Comparison of ENCODE assay signal across 14 cellular contexts in genomic region chr5:37112383-37112991, GRCh38.
DNase-seq lines count a peak whose midpoint lies in the region; ATAC-seq and TF ChIP-seq lines count a peak whose summit lies in the region.
"Had no signal": no experiment of that assay in that cellular context is flagged by ENCODE, and none has a peak within 500 bp of the region (broad histone marks: within the 10 kb centered on the region; RNA-seq: fewer than 3 reads in every experiment).

No MANE protein-coding gene starts in this region.

- intact Hi-C loops in activated CD8-positive, alpha-beta T cell treated with anti-CD3 and anti-CD28 coated beads for 36 hours (cut with micrococcal nuclease), result no loop called here

- ATAC-seq in activated T-cell treated with anti-CD3 and anti-CD28 coated beads, Interleukin-2, amount 50 U/mL, for 4 hours, result peak; percentile 17 to 47
- ATAC-seq in HG02981 (IDR thresholded peaks at IDR 0.05; ENCODE audit: unreplicated experiment), result peak; percentile 34
- ATAC-seq in activated CD8-positive, alpha-beta T cell treated with anti-CD3 and anti-CD28 coated beads for 36 hours, result peak; percentile 41
- ATAC-seq: K562, right lobe of liver had no signal

- no peaks in the 10 kb centered on the region for H4K20me1 ChIP-seq in GM23248 (ENCODE audit: insufficient read depth)

- H3K36me3 Mint-ChIP-seq in activated T-cell treated with anti-CD3 and anti-CD28 coated beads, Interleukin-2, amount 50 U/mL, for 4 hours (ENCODE audit: insufficient read depth), result peaks cover 26% of the 10 kb centered on the region
- H3K36me3 Mint-ChIP-seq in activated CD8-positive, alpha-beta T cell treated with anti-CD3 and anti-CD28 coated beads for 36 hours (ENCODE audit: low read depth), result peaks cover 36% of the 10 kb centered on the region

- peaks cover 38% of the 10 kb centered on the region for H3K4me1 ChIP-seq in thymus (ENCODE audit: control insufficient read depth, insufficient read depth, low read length)
- no peaks in the 10 kb centered on the region for H3K4me1 ChIP-seq in GM23248 (ENCODE audit: insufficient read depth)
- H3K4me1 ChIP-seq: breast epithelium, right lobe of liver had no signal

- H3K4me3 ChIP-seq in thymus (ENCODE audit: low read length) (peak overlapping the region; percentile 35), GM23248 (no peak overlapping the region)
- H3K4me3 ChIP-seq: breast epithelium, K562, right lobe of liver, SK-N-MC had no signal

- no peaks in the 10 kb centered on the region for H3F3A ChIP-seq in GM23248 (ENCODE audit: insufficient read depth)

- H3K9me2 ChIP-seq in GM23248 (ENCODE audit: insufficient read depth), result no peaks in the 10 kb centered on the region

- no peak overlapping the region for H2AFZ ChIP-seq in GM23248

- peak overlapping the region; percentile 4 for H3K27ac Mint-ChIP-seq in activated CD8-positive, alpha-beta T cell treated with anti-CD3 and anti-CD28 coated beads for 36 hours

- POLR2A ChIA-PET in activated CD8-positive, alpha-beta T cell treated with anti-CD3 and anti-CD28 coated beads for 36 hours (lab: Charles Lee), result interaction anchor here (1.0 kb wide), 1 partner anchor 136 kb away, joined by 3 read pairs; the partner anchor contains the start of gene CPLANE1

- H3K4me2 ChIP-seq in GM23248 (ENCODE audit: unreplicated experiment), result no peak overlapping the region

- H3K27me3 Mint-ChIP-seq in activated T-cell treated with anti-CD3 and anti-CD28 coated beads, Interleukin-2, amount 50 U/mL, for 4 hours (ENCODE audit: low read depth), result no peaks in the 10 kb centered on the region
- peaks cover 4% of the 10 kb centered on the region for H3K27me3 Mint-ChIP-seq in activated CD8-positive, alpha-beta T cell treated with anti-CD3 and anti-CD28 coated beads for 36 hours

- H3K9me3 ChIP-seq in thymus (ENCODE audit: control insufficient read depth) (no peaks in the 10 kb centered on the region), GM23248 (ENCODE audit: low read depth) (no peaks in the 10 kb centered on the region)
- H3K9me3 ChIP-seq: breast epithelium, right lobe of liver had no signal

- no peak overlapping the region for H3K9ac ChIP-seq in GM23248

- H3K27ac ChIP-seq in thymus (ENCODE audit: low read depth) (peak overlapping the region; percentile 80), GM23248 (no peak overlapping the region)
- H3K27ac ChIP-seq: breast epithelium, right lobe of liver, SK-N-MC had no signal

- in situ Hi-C loops in GM23248 (cut with MboI), result no loop called here

- no peaks in the 10 kb centered on the region for H3K79me2 ChIP-seq in GM23248 (ENCODE audit: insufficient read depth)

- DNase-seq in activated T-cell treated with anti-CD3 and anti-CD28 coated beads, Interleukin-2, amount 50 U/mL, for 4 hours, result no peak
- DNase-seq in activated T-cell treated with anti-CD3 and anti-CD28 coated beads, Interleukin-2, amount 50 U/mL, for 48 hours, result no peak
- peak; percentile 5 for DNase-seq in activated CD8-positive, alpha-beta T cell treated with anti-CD3 and anti-CD28 coated beads for 36 hours
- DNase-seq in GM23248, result no peak
- DNase-seq in activated effector memory CD4-positive, alpha-beta T cell treated with Interleukin-2 at 50 U/mL for 16 hours, result no peak
- no peak for DNase-seq in DMS114 treated with DMSO at 0.1 percent for 48 hours (lab: John Stamatoyannopoulos, UW; ENCODE audit: unreplicated experiment)
- DNase-seq: activated CD8-positive, alpha-beta memory T cell treated with anti-CD3 and anti-CD28 coated beads for 24 hours; erythroblast; right lobe of liver had no signal

- WGBS in thymus, result 64% methylated on average over 3 of the region's 3 CpGs
- 95 to 99% methylated on average over 3 of the region's 3 CpGs for WGBS in GM23248 (ENCODE audit: low coverage in 1 of 2, low lambda C conversion rate in 2 of 2, missing lambda C conversion rate in 2 of 2), 2 experiments

- H3K36me3 ChIP-seq in thymus (ENCODE audit: control insufficient read depth, insufficient read depth) (peaks cover 1% of the 10 kb centered on the region), GM23248 (ENCODE audit: low read depth) (peaks cover 40% of the 10 kb centered on the region)

- no peak overlapping the region for H3K4me3 Mint-ChIP-seq in activated T-cell treated with anti-CD3 and anti-CD28 coated beads, Interleukin-2, amount 50 U/mL, for 4 hours
- peak overlapping the region; percentile 8 for H3K4me3 Mint-ChIP-seq in activated CD8-positive, alpha-beta T cell treated with anti-CD3 and anti-CD28 coated beads for 36 hours

- CTCF ChIA-PET in activated CD8-positive, alpha-beta T cell treated with anti-CD3 and anti-CD28 coated beads for 36 hours (lab: Charles Lee), result interaction anchor here (1.4 kb wide), 1 partner anchor 10 kb away, joined by 4 read pairs; no protein-coding TSS in a partner anchor

- H3K27me3 ChIP-seq in thymus (ENCODE audit: control insufficient read depth, insufficient read depth) (no peaks in the 10 kb centered on the region), GM23248 (replicated peaks; ENCODE audit: insufficient read depth) (no peaks in the 10 kb centered on the region)
- H3K27me3 ChIP-seq: breast epithelium, right lobe of liver had no signal

- peaks cover 3% of the 10 kb centered on the region for H3K9me3 Mint-ChIP-seq in activated T-cell treated with anti-CD3 and anti-CD28 coated beads, Interleukin-2, amount 50 U/mL, for 4 hours
- peaks cover 10% of the 10 kb centered on the region for H3K9me3 Mint-ChIP-seq in activated CD8-positive, alpha-beta T cell treated with anti-CD3 and anti-CD28 coated beads for 36 hours

- H3K4me1 Mint-ChIP-seq in activated T-cell treated with anti-CD3 and anti-CD28 coated beads, Interleukin-2, amount 50 U/mL, for 4 hours (ENCODE audit: low read depth), result peaks cover 34% of the 10 kb centered on the region
- H3K4me1 Mint-ChIP-seq in activated CD8-positive, alpha-beta T cell treated with anti-CD3 and anti-CD28 coated beads for 36 hours (ENCODE audit: low read depth), result peaks cover 27% of the 10 kb centered on the region

- no peak for TF ChIP-seq CTCF in activated CD8-positive, alpha-beta T cell treated with anti-CD3 and anti-CD28 coated beads for 36 hours (IDR thresholded peaks at IDR 0.05)
